Comparison of ENCODE assay signal across 8 cellular contexts in genomic region chr12:57546438-57547365, GRCh38. TPM values are rescaled to one million over a fixed set of nuclear protein-coding genes. Genes with fewer than 3 reads are reported as not detected.
DNase-seq lines count a peak whose midpoint lies in the region; ATAC-seq, FAIRE-seq and TF ChIP-seq lines count a peak whose summit lies in the region.

Gene DCTN2 (minus strand): TSS chr12:57547192. CDS start chr12:57547063, 129 bp downstream.

- H3K27ac ChIP-seq in kidney (ENCODE audit: low read depth in 2 of 2, low read length in 2 of 2): peak within 1 kb of the TSS; percentile 67 to 90

- H3K9ac ChIP-seq in kidney (ENCODE audit: low read length in 2 of 2): peak within 1 kb of the TSS; percentile 92 to 96

- peak within 1 kb of the TSS; percentile 92 to 97 for H3K4me3 ChIP-seq in kidney (ENCODE audit: low read length in 2 of 2)

- ATAC-seq in GM19043 (IDR thresholded peaks at IDR 0.05; ENCODE audit: low read depth, unreplicated experiment): peak; percentile 99
- ATAC-seq in HG03378 (IDR thresholded peaks at IDR 0.05; ENCODE audit: unreplicated experiment): peak; percentile 99

- FAIRE-seq in kidney (lab: Jason Lieb, UNC): peak; percentile 47

- no peak for TF ChIP-seq CTCF in kidney (IDR thresholded peaks at IDR 0.05; ENCODE audit: borderline replicate concordance, extremely low read depth, insufficient read depth)

- peaks cover 0 to 1% of the 10 kb centered on the region in 2 donors for H3K36me3 ChIP-seq in kidney (ENCODE audit: control insufficient read depth in 1 of 2, insufficient read depth in 2 of 2, low read length in 2 of 2)

- peaks cover 14% of the 10 kb centered on the region in 2 donors for H3K4me1 ChIP-seq in kidney (ENCODE audit: control insufficient read depth in 1 of 2, insufficient read depth in 1 of 2, low read depth in 1 of 2, low read length in 2 of 2)

- intact Hi-C loops in kidney (cut with DNase I): no loop called here

- DNase-seq in AML-193 (lab: John Stamatoyannopoulos, UW): peak; percentile 98
- DNase-seq in NCI-H460 (ENCODE audit: extremely low read depth, low read depth): peak; percentile 98
- peak; percentile 88 for DNase-seq in activated CD4-positive, CD25-positive, alpha-beta regulatory T cell treated with anti-CD3 and anti-CD28 coated beads, Interleukin-2, amount 50 U/mL, for 72 hours
- DNase-seq in cerebellar nuclear complex (lab: John Stamatoyannopoulos, UW): peak; percentile 90 to 99
- peak; percentile 98 for DNase-seq in kidney
- DNase-seq in stimulated activated CD4-positive, alpha-beta T cell treated with anti-CD3 and anti-CD28 coated beads, Interleukin-15, amount 100 ng/mL, for 24 hours: peak; percentile 97

- H3K9me3 ChIP-seq in kidney (ENCODE audit: control insufficient read depth in 1 of 2, low read length in 2 of 2): no peaks in the 10 kb centered on the region

RNA-seq across cellular contexts. Expression of gene DCTN2, which starts in this region (rescaled TPM):
- total RNA-seq in NCI-H460 (2014; rRNA removed; shearing (Covaris generic)): 72.8 and 76.1 TPM in 2 replicates
- polyA plus RNA-seq in NCI-H460 (2014; cell fraction: nucleus; rRNA removed): 173 and 206 TPM in 2 replicates
- total RNA-seq in kidney: 110 TPM
- polyA plus RNA-seq in kidney (ENCODE audit: insufficient read depth, low read depth, low replicate concordance): 133 TPM

Comparison
In these comparisons a context has a peak if more than half of its experiments do, and no peak if none do; other contexts are left out.
1. Peak in every context shown above with its lines: DNase-seq, ATAC-seq, H3K4me3 ChIP-seq and H3K27ac ChIP-seq.